23 cellular contexts compared by ENCODE assay signal in the genomic region with DNA sequence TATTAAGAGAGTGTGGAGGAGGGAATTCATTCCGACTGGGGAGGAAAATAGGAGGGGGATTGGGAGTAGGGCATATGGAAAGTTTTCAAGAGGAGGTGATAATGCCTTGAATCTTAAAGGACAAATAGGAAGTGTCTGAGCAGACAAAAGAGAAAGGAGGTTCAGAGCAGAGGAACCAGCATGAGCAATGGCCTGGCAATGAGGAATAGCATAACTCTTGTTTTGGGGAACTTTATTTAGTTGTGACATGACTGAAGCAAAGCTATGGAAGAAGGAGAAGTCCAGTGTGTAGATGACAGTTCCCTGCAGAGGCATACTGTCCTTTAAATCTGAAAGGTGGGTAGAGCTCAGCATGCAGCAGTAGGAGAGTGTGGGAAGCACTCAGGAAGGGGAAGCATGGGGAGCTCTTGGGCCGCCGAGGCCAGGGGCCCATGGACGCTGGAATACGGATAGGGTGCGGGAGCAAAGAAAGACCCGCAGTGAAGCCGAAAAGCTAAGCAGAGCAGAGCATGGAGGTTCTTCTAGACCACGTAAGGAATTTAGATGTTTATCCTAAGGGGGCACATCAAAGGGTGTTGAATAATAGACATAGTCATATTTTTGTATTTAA.
DNase-seq lines count a peak whose midpoint lies in the region; ATAC-seq and TF ChIP-seq lines count a peak whose summit lies in the region.
"Had no signal": no experiment of that assay in that cellular context is flagged by ENCODE, and none has a peak within 500 bp of the region (broad histone marks: within the 10 kb centered on the region; RNA-seq: fewer than 3 reads in every experiment).

No MANE protein-coding gene starts in this region.

- TF ChIP-seq CTCF in colonic mucosa (IDR thresholded peaks at IDR 0.05): no peak

- ATAC-seq in sciatic nerve: no peak
- ATAC-seq: activated CD4-positive, alpha-beta T cell treated with anti-CD3 and anti-CD28 coated beads for 36 hours; activated CD8-positive, alpha-beta T cell treated with anti-CD3 and anti-CD28 coated beads, Interleukin-2, amount 10 ng/mL, durations not matched to agents 7 days and 5 days; stimulated activated effector memory CD8-positive, alpha-beta T cell treated with anti-CD3 and anti-CD28 coated beads, Interleukin-12 subunit alpha, Interleukin-12 subunit beta, amount 100 ng/mL, for 72 hours had no signal

- H3K36me3 ChIP-seq in colonic mucosa: no peaks in the 10 kb centered on the region
- H3K36me3 ChIP-seq: BE2C, right lobe of liver had no signal

- H3K27me3 ChIP-seq in colonic mucosa: no peaks in the 10 kb centered on the region
- H3K27me3 ChIP-seq: BE2C, right lobe of liver had no signal

- H3K9ac ChIP-seq in colonic mucosa (ENCODE audit: low read depth in 2 of 2, low read length in 2 of 2): no peak overlapping the region

- peak; percentile 76 for DNase-seq in CD1c-positive myeloid dendritic cell (ENCODE audit: extremely low spot score)
- DNase-seq in islet precursor cell: peak; percentile 31
- DNase-seq in sciatic nerve (ENCODE audit: low spot score): peak; percentile 18
- no peak for DNase-seq in NCI-H2029 (lab: John Stamatoyannopoulos, UW)
- DNase-seq in HT-29 (ENCODE audit: low spot score): no peak
- no peak for DNase-seq in colonic mucosa
- DNase-seq: activated CD4-positive, alpha-beta T cell treated with anti-CD3 and anti-CD28 coated beads for 36 hours; activated CD8-positive, alpha-beta T cell treated with anti-CD3 and anti-CD28 coated beads, Interleukin-2, amount 10 ng/mL, durations not matched to agents 7 days and 5 days; BE2C; DMS53; glutamatergic neuron; HCEC 1CT; NCI-H2081 treated with DMSO at 0.1 percent for 48 hours; NCI-H345; NCI-H748 treated with DMSO at 0.1 percent for 48 hours; stimulated activated CD4-positive, alpha-beta T cell treated with anti-CD3 and anti-CD28 coated beads, Interleukin-4, amount 100 ng/mL, for 24 hours; T-helper 2 cell had no signal

- no peaks in the 10 kb centered on the region for H3K4me1 ChIP-seq in colonic mucosa
- H3K4me1 ChIP-seq: BE2C had no signal

- H3K4me3 ChIP-seq in colonic mucosa: no peak overlapping the region
- H3K4me3 ChIP-seq: lung, right lobe of liver, SK-N-MC had no signal

- H3K9me3 ChIP-seq in colonic mucosa: no peaks in the 10 kb centered on the region
- H3K9me3 ChIP-seq: BE2C, right lobe of liver had no signal

- H3K27ac ChIP-seq in angular gyrus (ENCODE audit: low read depth, low read length) (peak overlapping the region; percentile 26), colonic mucosa (no peak overlapping the region)
- H3K27ac ChIP-seq: epithelial cell of prostate, SK-N-MC had no signal

- intact Hi-C loops in sciatic nerve (cut with DNase I) (no loop called here), colonic mucosa (cut with DNase I) (no loop called here)

Comparison
In these comparisons a context has a peak if more than half of its experiments do, and no peak if none do; other contexts are left out.
1. DNase-seq: peak in CD1c-positive myeloid dendritic cell (single experiment), islet precursor cell (single experiment) and sciatic nerve (single experiment); none in NCI-H2029 (single experiment), HT-29 (single experiment) and colonic mucosa (single experiment).